10 cellular contexts compared by ENCODE assay signal in the genomic region with DNA sequence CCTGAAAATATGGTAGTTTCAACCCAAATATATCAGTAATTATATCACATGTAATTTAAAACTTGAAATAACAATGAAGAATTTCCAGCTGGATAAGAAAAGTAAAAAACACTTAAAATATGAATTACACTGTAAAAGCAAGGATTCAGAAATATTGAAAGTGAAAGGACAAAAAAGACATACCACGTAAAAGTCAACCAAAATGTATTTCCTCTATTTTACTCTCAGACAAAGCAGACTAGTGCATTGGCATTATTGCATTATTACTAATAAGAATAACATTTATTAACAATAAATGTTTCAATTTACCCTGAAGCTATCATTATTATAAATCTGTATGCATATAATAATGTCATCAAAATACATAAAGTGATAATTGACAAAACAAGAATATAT.
DNase-seq lines count a peak whose midpoint lies in the region; ATAC-seq and TF ChIP-seq lines count a peak whose summit lies in the region.
"Had no signal": no experiment of that assay in that cellular context is flagged by ENCODE, and none has a peak within 500 bp of the region (broad histone marks: within the 10 kb centered on the region; RNA-seq: fewer than 3 reads in every experiment).

No MANE protein-coding gene starts in this region.

- TF ChIP-seq CTCF in GM12865 (IDR thresholded peaks at IDR 0.05; ENCODE audit: insufficient read depth, low read depth, low read length, missing control alignments) (no peak), type B pancreatic cell (conservative IDR thresholded peaks at IDR 0.05) (no peak)

- peak overlapping the region; percentile 3; the same call in 1 of the 2 replicates for H3K4me3 ChIP-seq in GM12865 (ENCODE audit: low read depth, low read length)
- H3K4me3 ChIP-seq: heart left ventricle, left lung had no signal

- ATAC-seq in GM19351 (IDR thresholded peaks at IDR 0.05; ENCODE audit: unreplicated experiment), result peak; percentile 60
- ATAC-seq in HG03095 (IDR thresholded peaks at IDR 0.05; ENCODE audit: unreplicated experiment), result peak; percentile 63
- ATAC-seq in activated T-helper 17 cell treated with anti-CD3 and anti-CD28 coated beads, Interleukin-2, amount 50 U/mL, for 72 hours (replicated peaks), result peak; percentile 20
- ATAC-seq in stimulated activated effector memory CD8-positive, alpha-beta T cell treated with anti-CD3 and anti-CD28 coated beads, Interleukin-12 subunit alpha, Interleukin-12 subunit beta, amount 100 ng/mL, for 72 hours, result no peak
- ATAC-seq: heart left ventricle, left lung had no signal

- H3K27me3 Mint-ChIP-seq in activated T-helper 17 cell treated with anti-CD3 and anti-CD28 coated beads, Interleukin-2, amount 50 U/mL, for 72 hours, result no peaks in the 10 kb centered on the region
- H3K27me3 Mint-ChIP-seq in type B pancreatic cell, result no peaks in the 10 kb centered on the region

- no peaks in the 10 kb centered on the region for H3K36me3 Mint-ChIP-seq in activated T-helper 17 cell treated with anti-CD3 and anti-CD28 coated beads, Interleukin-2, amount 50 U/mL, for 72 hours (ENCODE audit: low read depth)
- H3K36me3 Mint-ChIP-seq in type B pancreatic cell, result no peaks in the 10 kb centered on the region
- no peaks in the 10 kb centered on the region for H3K36me3 Mint-ChIP-seq in stimulated activated effector memory CD8-positive, alpha-beta T cell treated with anti-CD3 and anti-CD28 coated beads, Interleukin-12 subunit alpha, Interleukin-12 subunit beta, amount 100 ng/mL, for 72 hours

- H3K9me3 Mint-ChIP-seq in activated T-helper 17 cell treated with anti-CD3 and anti-CD28 coated beads, Interleukin-2, amount 50 U/mL, for 72 hours, result no peaks in the 10 kb centered on the region
- H3K9me3 Mint-ChIP-seq in type B pancreatic cell, result no peaks in the 10 kb centered on the region
- H3K9me3 Mint-ChIP-seq in stimulated activated effector memory CD8-positive, alpha-beta T cell treated with anti-CD3 and anti-CD28 coated beads, Interleukin-12 subunit alpha, Interleukin-12 subunit beta, amount 100 ng/mL, for 72 hours, result no peaks in the 10 kb centered on the region

- no peak for DNase-seq in GM12865 (ENCODE audit: low read depth)
- DNase-seq in AG20443 (ENCODE audit: low spot score), result no peak
- DNase-seq in type B pancreatic cell (ENCODE audit: extremely low spot score, unreplicated experiment), result no peak
- no peak for DNase-seq in stimulated activated effector memory CD8-positive, alpha-beta T cell treated with anti-CD3 and anti-CD28 coated beads, Interleukin-12 subunit alpha, Interleukin-12 subunit beta, amount 100 ng/mL, for 72 hours (ENCODE audit: low spot score in 2 of 2)
- DNase-seq: heart left ventricle, left lung, NCI-H226 had no signal

- peak overlapping the region; percentile 1 for H3K4me3 Mint-ChIP-seq in activated T-helper 17 cell treated with anti-CD3 and anti-CD28 coated beads, Interleukin-2, amount 50 U/mL, for 72 hours
- H3K4me3 Mint-ChIP-seq in type B pancreatic cell, result no peak overlapping the region
- H3K4me3 Mint-ChIP-seq in stimulated activated effector memory CD8-positive, alpha-beta T cell treated with anti-CD3 and anti-CD28 coated beads, Interleukin-12 subunit alpha, Interleukin-12 subunit beta, amount 100 ng/mL, for 72 hours, result no peak overlapping the region

- peak overlapping the region; percentile 1 for H3K27ac Mint-ChIP-seq in activated T-helper 17 cell treated with anti-CD3 and anti-CD28 coated beads, Interleukin-2, amount 50 U/mL, for 72 hours
- no peak overlapping the region for H3K27ac Mint-ChIP-seq in type B pancreatic cell
- H3K27ac Mint-ChIP-seq in stimulated activated effector memory CD8-positive, alpha-beta T cell treated with anti-CD3 and anti-CD28 coated beads, Interleukin-12 subunit alpha, Interleukin-12 subunit beta, amount 100 ng/mL, for 72 hours, result no peak overlapping the region

- peaks cover 6% of the 10 kb centered on the region for H3K4me1 Mint-ChIP-seq in activated T-helper 17 cell treated with anti-CD3 and anti-CD28 coated beads, Interleukin-2, amount 50 U/mL, for 72 hours
- no peaks in the 10 kb centered on the region for H3K4me1 Mint-ChIP-seq in type B pancreatic cell (ENCODE audit: unreplicated experiment)
- H3K4me1 Mint-ChIP-seq in stimulated activated effector memory CD8-positive, alpha-beta T cell treated with anti-CD3 and anti-CD28 coated beads, Interleukin-12 subunit alpha, Interleukin-12 subunit beta, amount 100 ng/mL, for 72 hours, result peaks cover 7% of the 10 kb centered on the region
